ENCODE assay signal across 1 cellular context in the genomic region with DNA sequence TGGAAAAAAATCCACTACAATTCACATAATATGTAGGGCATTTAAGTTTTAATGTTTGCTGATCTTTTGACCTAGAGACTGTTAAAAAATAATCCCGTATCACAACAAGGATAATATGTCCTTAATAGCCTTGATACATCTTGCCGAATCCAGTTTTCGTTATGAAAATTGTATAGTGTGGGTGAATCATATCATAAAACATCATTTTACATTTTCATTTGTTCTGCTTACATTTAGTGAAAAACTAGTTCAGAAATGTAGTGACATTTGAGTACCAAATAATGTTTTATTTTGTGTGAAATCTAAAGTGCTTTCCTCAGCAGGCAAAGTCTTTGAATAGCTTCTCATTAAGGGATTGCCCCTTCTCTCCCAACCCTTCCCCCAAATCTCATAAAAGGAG.
TF ChIP-seq lines count a peak whose summit lies in the region.

No MANE protein-coding gene starts in this region.

TF ChIP-seq in HCT116, 20 proteins besides CTCF, POLR2A, EP300 and RAD21 (continued from another document):
- TF ChIP-seq, protein P1, sequence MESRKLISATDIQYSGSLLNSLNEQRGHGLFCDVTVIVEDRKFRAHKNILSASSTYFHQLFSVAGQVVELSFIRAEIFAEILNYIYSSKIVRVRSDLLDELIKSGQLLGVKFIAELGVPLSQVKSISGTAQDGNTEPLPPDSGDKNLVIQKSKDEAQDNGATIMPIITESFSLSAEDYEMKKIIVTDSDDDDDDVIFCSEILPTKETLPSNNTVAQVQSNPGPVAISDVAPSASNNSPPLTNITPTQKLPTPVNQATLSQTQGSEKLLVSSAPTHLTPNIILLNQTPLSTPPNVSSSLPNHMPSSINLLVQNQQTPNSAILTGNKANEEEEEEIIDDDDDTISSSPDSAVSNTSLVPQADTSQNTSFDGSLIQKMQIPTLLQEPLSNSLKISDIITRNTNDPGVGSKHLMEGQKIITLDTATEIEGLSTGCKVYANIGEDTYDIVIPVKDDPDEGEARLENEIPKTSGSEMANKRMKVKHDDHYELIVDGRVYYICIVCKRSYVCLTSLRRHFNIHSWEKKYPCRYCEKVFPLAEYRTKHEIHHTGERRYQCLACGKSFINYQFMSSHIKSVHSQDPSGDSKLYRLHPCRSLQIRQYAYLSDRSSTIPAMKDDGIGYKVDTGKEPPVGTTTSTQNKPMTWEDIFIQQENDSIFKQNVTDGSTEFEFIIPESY (IDR thresholded peaks at IDR 0.05; ENCODE audit: extremely low read depth, insufficient replicate concordance, low read length), result no peak
- no peak for TF ChIP-seq SP1 (IDR thresholded peaks at IDR 0.05; ENCODE audit: low read depth)
- TF ChIP-seq JUND (IDR thresholded peaks at IDR 0.05), result no peak
